ENCODE assay signal across 19 cellular contexts in genomic region chr16:10839271-10839661, GRCh38. TPM values are rescaled to one million over a fixed set of nuclear protein-coding genes. Genes with fewer than 3 reads are reported as not detected.
"Had no signal": no experiment of that assay in that cellular context is flagged by ENCODE, and none has a peak within 500 bp of the region (broad histone marks: within the 10 kb centered on the region; RNA-seq: fewer than 3 reads in every experiment).

No MANE protein-coding gene starts in this region.

- H3K27ac ChIP-seq: foreskin keratinocyte, thyroid gland had no signal

- H3K27me3 ChIP-seq: thyroid gland had no signal

- ATAC-seq: foreskin keratinocyte; naive thymus-derived CD4-positive, alpha-beta T cell; stimulated activated naive CD8-positive, alpha-beta T cell treated with anti-CD3 and anti-CD28 coated beads, Interleukin-15, Interleukin-2, amounts not matched to agents 100 U/mL and 50 U/mL, for 24 hours; T-cell had no signal

- H3K9me3 ChIP-seq: thyroid gland had no signal

- H3K4me3 ChIP-seq: thyroid gland had no signal

- H3K4me1 ChIP-seq: foreskin keratinocyte, thyroid gland had no signal

- DNase-seq: activated naive CD4-positive, alpha-beta T cell treated with anti-CD3 and anti-CD28 coated beads for 36 hours; activated naive CD8-positive, alpha-beta T cell treated with anti-CD3 and anti-CD28 coated beads, Interleukin-2, amount 10 ng/mL, durations not matched to agents 7 days and 5 days; activated T-cell treated with anti-CD3 and anti-CD28 coated beads, Interleukin-2, amount 50 U/mL, for 24 hours; amniotic stem cell; dermis blood vessel endothelial cell; effector CD8-positive, alpha-beta T cell; foreskin keratinocyte; hippocampal formation; mesenchymal stem cell; naive thymus-derived CD4-positive, alpha-beta T cell; stimulated activated CD4-positive, alpha-beta T cell treated with anti-CD3 and anti-CD28 coated beads, Interleukin-12 subunit alpha, Interleukin-12 subunit beta, amount 100 ng/mL, for 4 hours; stimulated activated CD4-positive, alpha-beta T cell treated with anti-CD3 and anti-CD28 coated beads, Interleukin-4, amount 100 ng/mL, for 4 hours; stimulated activated naive CD8-positive, alpha-beta T cell treated with anti-CD3 and anti-CD28 coated beads, Interleukin-15, Interleukin-2, amounts not matched to agents 100 U/mL and 50 U/mL, for 24 hours; T-cell; thyroid gland had no signal

- H3K36me3 ChIP-seq: thyroid gland had no signal

RNA-seq across cellular contexts. Expression of gene TVP23A, which starts 20.7 kb away (rescaled TPM):
- total RNA-seq: activated naive CD4-positive, alpha-beta T cell treated with anti-CD3 and anti-CD28 coated beads for 36 hours; activated naive CD8-positive, alpha-beta T cell treated with anti-CD3 and anti-CD28 coated beads, Interleukin-2, amount 10 ng/mL, durations not matched to agents 7 days and 5 days; dermis blood vessel endothelial cell; foreskin keratinocyte; glomerular endothelial cell; osteoblast had no signal
- polyA plus RNA-seq: foreskin keratinocyte had no signal

RNA-seq across cellular contexts. Expression of gene CIITA, which starts 37.7 kb away (rescaled TPM):
- total RNA-seq: neural crest cell, progenitor cell of endocrine pancreas had no signal
